Comparison of ENCODE assay signal across 16 cellular contexts in genomic region chrX:72146527-72146926, GRCh38.
"Had no signal": no experiment of that assay in that cellular context is flagged by ENCODE, and none has a peak within 500 bp of the region (broad histone marks: within the 10 kb centered on the region; RNA-seq: fewer than 3 reads in every experiment).

No MANE protein-coding gene starts in this region.

- H3K36me3 Mint-ChIP-seq: natural killer cell treated with Interleukin-12 subunit alpha and Interleukin-12 subunit beta and Interleukin-15 and Interleukin-18, amount 100 ng/mL, for 72 hours had no signal

- DNase-seq: colonic mucosa; dermis blood vessel endothelial cell; endodermal cell; erythroblast; foreskin keratinocyte; left colon; left ventricle myocardium superior; mesenchymal stem cell; midbrain; occipital lobe; pancreas; stimulated activated CD4-positive, alpha-beta T cell treated with anti-CD3 and anti-CD28 coated beads, Interleukin-2, amount 100 ng/mL, for 24 hours; stimulated activated naive CD4-positive, alpha-beta T cell; trophoblast cell had no signal

- H3K9me3 Mint-ChIP-seq: natural killer cell treated with Interleukin-12 subunit alpha and Interleukin-12 subunit beta and Interleukin-15 and Interleukin-18, amount 100 ng/mL, for 72 hours had no signal

- H3K27ac Mint-ChIP-seq: endodermal cell had no signal

- ATAC-seq: foreskin keratinocyte; left colon; left ventricle myocardium superior; natural killer cell treated with Interleukin-12 subunit alpha and Interleukin-12 subunit beta and Interleukin-15 and Interleukin-18, amount 100 ng/mL, for 72 hours; sciatic nerve had no signal

- H3K4me1 Mint-ChIP-seq: endodermal cell had no signal

- H3K4me3 Mint-ChIP-seq: endodermal cell; natural killer cell treated with Interleukin-12 subunit alpha and Interleukin-12 subunit beta and Interleukin-15 and Interleukin-18, amount 100 ng/mL, for 72 hours had no signal
